20 cellular contexts compared by ENCODE assay signal in the genomic region with DNA sequence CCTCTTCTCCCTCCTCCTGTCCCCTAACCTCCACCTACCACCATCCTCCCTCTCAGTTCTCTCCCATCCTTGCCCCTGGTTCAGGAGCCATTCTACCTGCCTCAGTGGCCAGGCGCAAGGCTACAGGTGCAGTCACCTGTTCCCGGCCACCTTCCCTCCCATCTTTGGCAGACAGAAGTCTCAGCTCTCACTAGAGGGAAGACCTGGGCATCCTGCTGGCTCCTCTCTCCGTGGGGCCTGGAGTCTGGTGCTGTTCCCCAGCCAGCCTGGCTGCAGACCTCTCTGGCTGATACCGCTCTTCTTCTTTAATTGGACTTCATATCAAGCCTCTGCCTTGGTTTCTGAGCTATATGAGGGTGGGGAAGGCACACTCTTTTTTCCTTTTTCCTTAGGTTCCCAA. TPM values are rescaled to one million over a fixed set of nuclear protein-coding genes. Genes with fewer than 3 reads are reported as not detected.
DNase-seq lines count a peak whose midpoint lies in the region; ATAC-seq, FAIRE-seq and TF ChIP-seq lines count a peak whose summit lies in the region.
"Had no signal": no experiment of that assay in that cellular context is flagged by ENCODE, and none has a peak within 500 bp of the region (broad histone marks: within the 10 kb centered on the region; RNA-seq: fewer than 3 reads in every experiment).

No MANE protein-coding gene starts in this region.

- H3F3A ChIP-seq in neural progenitor cell (ENCODE audit: low read depth) = no peaks in the 10 kb centered on the region

- no peaks in the 10 kb centered on the region for H3K9me3 ChIP-seq in kidney (ENCODE audit: control insufficient read depth in 1 of 2, low read length in 2 of 2)
- H3K9me3 ChIP-seq in neural progenitor cell (ENCODE audit: low read depth) = peaks cover 3% of the 10 kb centered on the region
- H3K9me3 ChIP-seq in sigmoid colon = no peaks in the 10 kb centered on the region
- no peaks in the 10 kb centered on the region for H3K9me3 ChIP-seq in mammary epithelial cell (replicated peaks; ENCODE audit: insufficient read depth, low read length)
- H3K9me3 ChIP-seq: BE2C had no signal

- H3K36me3 ChIP-seq in kidney (ENCODE audit: control insufficient read depth in 1 of 2, insufficient read depth in 2 of 2, low read length in 2 of 2) = no peaks in the 10 kb centered on the region
- H3K36me3 ChIP-seq in neural progenitor cell = no peaks in the 10 kb centered on the region
- H3K36me3 ChIP-seq in sigmoid colon = no peaks in the 10 kb centered on the region
- H3K36me3 ChIP-seq in mammary epithelial cell (ENCODE audit: insufficient read depth, low read length) = no peaks in the 10 kb centered on the region
- H3K36me3 ChIP-seq: BE2C had no signal

- no TSS peak for BruUV-seq in mammary epithelial cell (replicated peaks; lab: Mats Ljungman, UMichigan)

- no peaks in the 10 kb centered on the region for H3K27me3 ChIP-seq in neural progenitor cell
- no peaks in the 10 kb centered on the region for H3K27me3 ChIP-seq in sigmoid colon
- no peaks in the 10 kb centered on the region for H3K27me3 ChIP-seq in mammary epithelial cell (ENCODE audit: insufficient read depth, low read length)
- H3K27me3 ChIP-seq: BE2C had no signal

- no peak overlapping the region for H3K4me3 ChIP-seq in kidney (ENCODE audit: low read length in 2 of 2)
- H3K4me3 ChIP-seq in neural progenitor cell = no peak overlapping the region
- no peak overlapping the region for H3K4me3 ChIP-seq in sigmoid colon
- no peak overlapping the region for H3K4me3 ChIP-seq in mammary epithelial cell (replicated peaks in 1 of 3; ENCODE audit: insufficient read depth in 1 of 3, low read depth in 2 of 3, low read length in 3 of 3)
- H3K4me3 ChIP-seq: GM23248 had no signal

- H3K79me2 ChIP-seq in neural progenitor cell (ENCODE audit: low read depth) (no peaks in the 10 kb centered on the region), mammary epithelial cell (ENCODE audit: insufficient read depth, low read length) (no peaks in the 10 kb centered on the region)

- peaks cover 22% of the 10 kb centered on the region for H3K27me3 Mint-ChIP-seq in neural progenitor cell (ENCODE audit: insufficient read depth, low read depth)
- no peaks in the 10 kb centered on the region for H3K27me3 Mint-ChIP-seq in activated T-helper 2 cell treated with anti-CD3 and anti-CD28 coated beads, Interferon-gamma antibody, Interleukin-2, Interleukin-4, amounts not matched to agents 10 μg/mL and 5 μg/mL and 100 μg/mL, durations not matched to agents 14 hours and 24 hours and 36 hours (ENCODE audit: low read depth)

- CTCF ChIA-PET in mammary epithelial cell (lab: Charles Lee; ENCODE audit: low non-redundant PET) = interaction anchor here (0.7 kb wide), 1 partner anchor 181 kb away, joined by 3 read pairs; no protein-coding TSS in a partner anchor

- H3K27ac Mint-ChIP-seq in neural progenitor cell = peak overlapping the region; percentile 33
- no peak overlapping the region for H3K27ac Mint-ChIP-seq in activated T-helper 2 cell treated with anti-CD3 and anti-CD28 coated beads, Interferon-gamma antibody, Interleukin-2, Interleukin-4, amounts not matched to agents 10 μg/mL and 5 μg/mL and 100 μg/mL, durations not matched to agents 14 hours and 24 hours and 36 hours
- H3K27ac Mint-ChIP-seq: CD4-positive, alpha-beta T cell had no signal

- peaks cover 5% of the 10 kb centered on the region for H3K9me3 Mint-ChIP-seq in neural progenitor cell
- peaks cover 3% of the 10 kb centered on the region for H3K9me3 Mint-ChIP-seq in activated T-helper 2 cell treated with anti-CD3 and anti-CD28 coated beads, Interferon-gamma antibody, Interleukin-2, Interleukin-4, amounts not matched to agents 10 μg/mL and 5 μg/mL and 100 μg/mL, durations not matched to agents 14 hours and 24 hours and 36 hours

- FAIRE-seq in kidney (lab: Jason Lieb, UNC) = no peak
- FAIRE-seq: A204.1, D721Med, GM12892, GM18507 had no signal

- H3K4me1 Mint-ChIP-seq in neural progenitor cell = peaks cover 7% of the 10 kb centered on the region
- no peaks in the 10 kb centered on the region for H3K4me1 Mint-ChIP-seq in activated T-helper 2 cell treated with anti-CD3 and anti-CD28 coated beads, Interferon-gamma antibody, Interleukin-2, Interleukin-4, amounts not matched to agents 10 μg/mL and 5 μg/mL and 100 μg/mL, durations not matched to agents 14 hours and 24 hours and 36 hours (ENCODE audit: low read depth)

- 80 to 81% methylated on average over 4 of the region's 4 CpGs for WGBS in sigmoid colon, 2 donors
- WGBS in mammary epithelial cell (ENCODE audit: low coverage, missing lambda C conversion rate) = 76% methylated on average over 4 of the region's 4 CpGs

- ATAC-seq in HG03095 (IDR thresholded peaks at IDR 0.05; ENCODE audit: unreplicated experiment) = no peak

- no peak for TF ChIP-seq POLR2A in sigmoid colon (IDR thresholded peaks at IDR 0.05)

- H3K4me2 ChIP-seq in neural progenitor cell (no peak overlapping the region), mammary epithelial cell (ENCODE audit: insufficient read depth, low read depth, low read length) (no peak overlapping the region)

- H3K27ac ChIP-seq in kidney (ENCODE audit: low read depth in 2 of 2, low read length in 2 of 2) (no peak overlapping the region), neural progenitor cell (no peak overlapping the region), sigmoid colon (no peak overlapping the region), mammary epithelial cell (ENCODE audit: insufficient read depth, low read depth, low read length) (no peak overlapping the region)
- H3K27ac ChIP-seq: GM23248 had no signal

- H2AFZ ChIP-seq in neural progenitor cell (replicated peaks) (no peak overlapping the region), mammary epithelial cell (ENCODE audit: low read depth, low read length) (no peak overlapping the region)
- H2AFZ ChIP-seq: GM23248 had no signal

- no peaks in the 10 kb centered on the region for H3K4me1 ChIP-seq in kidney (ENCODE audit: control insufficient read depth in 1 of 2, insufficient read depth in 1 of 2, low read depth in 1 of 2, low read length in 2 of 2)
- H3K4me1 ChIP-seq in neural progenitor cell = no peaks in the 10 kb centered on the region
- no peaks in the 10 kb centered on the region for H3K4me1 ChIP-seq in sigmoid colon
- peaks cover 15% of the 10 kb centered on the region for H3K4me1 ChIP-seq in mammary epithelial cell (ENCODE audit: insufficient read depth, low read length)
- H3K4me1 ChIP-seq: BE2C, Caco-2 had no signal

- in situ Hi-C loops in mammary epithelial cell (cut with MboI; ENCODE audit: low sequenced_read_pairs in 2 of 2) = loop anchor here in 1 of 2 donors (25.0 kb wide), 1 partner anchor 398 kb away; no protein-coding TSS in a partner anchor

- TF ChIP-seq CTCF in kidney (IDR thresholded peaks at IDR 0.05; ENCODE audit: borderline replicate concordance, extremely low read depth, insufficient read depth) (no peak), neural progenitor cell (IDR thresholded peaks at IDR 0.05) (no peak), sigmoid colon (IDR thresholded peaks at IDR 0.05) (no peak), mammary epithelial cell (conservative IDR thresholded peaks at IDR 0.05 in 1 of 2, IDR thresholded peaks at IDR 0.05 in 1 of 2; ENCODE audit: extremely low read depth in 1 of 2, insufficient read depth in 1 of 2, low read depth in 1 of 2, low read length in 2 of 2) (no peak)

- dilution Hi-C loops in mammary epithelial cell (cut with HindIII; ENCODE audit: low sequenced_read_pairs) = no loop called here

- no peaks in the 10 kb centered on the region for H3K36me3 Mint-ChIP-seq in neural progenitor cell
- no peaks in the 10 kb centered on the region for H3K36me3 Mint-ChIP-seq in activated T-helper 2 cell treated with anti-CD3 and anti-CD28 coated beads, Interferon-gamma antibody, Interleukin-2, Interleukin-4, amounts not matched to agents 10 μg/mL and 5 μg/mL and 100 μg/mL, durations not matched to agents 14 hours and 24 hours and 36 hours (ENCODE audit: low read depth)

- DNase-seq in kidney (peak; percentile 22), neural progenitor cell (ENCODE audit: low spot score) (no peak), sigmoid colon (peak; percentile 24), mammary epithelial cell (no peak)
- DNase-seq in activated T-helper 2 cell treated with anti-CD3 and anti-CD28 coated beads, Interferon-gamma antibody, Interleukin-2, Interleukin-4, amounts not matched to agents 10 μg/mL and 5 μg/mL and 100 μg/mL, durations not matched to agents 14 hours and 24 hours and 36 hours (ENCODE audit: low spot score) = no peak
- DNase-seq: ACHN; BE2C; C1 segment of cervical spinal cord; Caco-2; CD4-positive, alpha-beta T cell; DMS79; GDM1; GM23248; HCEC 1CT had no signal

- H4K20me1 ChIP-seq in neural progenitor cell (ENCODE audit: low read depth) = no peaks in the 10 kb centered on the region
- H4K20me1 ChIP-seq in mammary epithelial cell (ENCODE audit: insufficient read depth, low read length) = no peaks in the 10 kb centered on the region

- intact Hi-C loops in kidney (cut with DNase I) (no loop called here), sigmoid colon (cut with DNase I) (no loop called here), mammary epithelial cell (cut with micrococcal nuclease) (no loop called here)
- intact Hi-C loops in activated T-helper 2 cell treated with anti-CD3 and anti-CD28 coated beads, Interferon-gamma antibody, Interleukin-2, Interleukin-4, amounts not matched to agents 10 μg/mL and 5 μg/mL and 100 μg/mL, durations not matched to agents 14 hours and 24 hours and 36 hours (cut with micrococcal nuclease) = no loop called here

- H3K4me3 Mint-ChIP-seq in neural progenitor cell = no peak overlapping the region
- H3K4me3 Mint-ChIP-seq in activated T-helper 2 cell treated with anti-CD3 and anti-CD28 coated beads, Interferon-gamma antibody, Interleukin-2, Interleukin-4, amounts not matched to agents 10 μg/mL and 5 μg/mL and 100 μg/mL, durations not matched to agents 14 hours and 24 hours and 36 hours (ENCODE audit: low read depth) = no peak overlapping the region
- H3K4me3 Mint-ChIP-seq: CD4-positive, alpha-beta T cell had no signal

- H3K9ac ChIP-seq in kidney (ENCODE audit: low read length in 2 of 2) (no peak overlapping the region), neural progenitor cell (no peak overlapping the region), mammary epithelial cell (ENCODE audit: insufficient read depth, low read length) (no peak overlapping the region)
- H3K9ac ChIP-seq: GM23248 had no signal

- no peak for TF ChIP-seq EP300 in sigmoid colon (IDR thresholded peaks at IDR 0.05)

RNA-seq across cellular contexts. Expression of gene SLC6A1, which starts 53.0 kb away (rescaled TPM):
- total RNA-seq in kidney = 2.1 TPM
- not detected for polyA plus RNA-seq in kidney (ENCODE audit: insufficient read depth, low read depth, low replicate concordance)
- 0.52 and 0.77 TPM in 2 replicates for total RNA-seq in neural progenitor cell (ENCODE audit: low replicate concordance)
- total RNA-seq in sigmoid colon = 1 to 10 TPM in 1 of 4 donors, under 1 TPM in 3; 0.16 to 1.4 (median 0.32) TPM
- under 1 TPM in 2 of 3 donors, not detected in 1; under 0.01 to 0.31 TPM for polyA plus RNA-seq in sigmoid colon
- under 1 TPM in 1 of 2 donors, not detected in 1; under 0.01 TPM for total RNA-seq in mammary epithelial cell
- not detected for polyA plus RNA-seq in mammary epithelial cell
- polyA minus RNA-seq in mammary epithelial cell = not detected
- total RNA-seq in activated T-helper 2 cell treated with anti-CD3 and anti-CD28 coated beads, Interferon-gamma antibody, Interleukin-2, Interleukin-4, amounts not matched to agents 10 μg/mL and 5 μg/mL and 100 μg/mL, durations not matched to agents 14 hours and 24 hours and 36 hours = not detected in 2 replicates
- total RNA-seq: Caco-2; CD4-positive, alpha-beta T cell; GM23248; H4 had no signal
- polyA plus RNA-seq: GM23248 had no signal

Comparison
In these comparisons a context has a peak if more than half of its experiments do, and no peak if none do; other contexts are left out.
1. DNase-seq: peak in kidney (single experiment) and sigmoid colon (single experiment); none in neural progenitor cell (single experiment), mammary epithelial cell (single experiment) and activated T-helper 2 cell treated with anti-CD3 and anti-CD28 coated beads, Interferon-gamma antibody, Interleukin-2, Interleukin-4, amounts not matched to agents 10 μg/mL and 5 μg/mL and 100 μg/mL, durations not matched to agents 14 hours and 24 hours and 36 hours (single experiment).